In genomic region chr1:46437723-46438122, GRCh38 we compare ENCODE assay signal across 1 cellular context.
TF ChIP-seq lines count a peak whose summit lies in the region.

No MANE protein-coding gene starts in this region.

TF ChIP-seq in K562, 482 proteins besides CTCF, POLR2A, EP300 and RAD21 (continues in another document):
- TF ChIP-seq CHAMP1 (IDR thresholded peaks at IDR 0.05) (no peak), ZNF134 (CRISPR knock-in tag; conservative IDR thresholded peaks at IDR 0.05) (no peak), ZNF197 (CRISPR knock-in tag; IDR thresholded peaks at IDR 0.05; ENCODE audit: low read depth) (0 out of 2 replicates have a peak, but pooled peaks have one; percentile 33), ZNF277 (CRISPR knock-in tag; IDR thresholded peaks at IDR 0.05; ENCODE audit: borderline replicate concordance) (no peak), ETS1 (conservative IDR thresholded peaks at IDR 0.05; ENCODE audit: control insufficient read depth, low read depth, low read length) (no peak), MLLT1 (IDR thresholded peaks at IDR 0.05) (0 out of 4 replicates have a peak, but pooled peaks of 1 of the 2 experiments have one; percentile 50), HNRNPUL1 (IDR thresholded peaks at IDR 0.05; ENCODE audit: low read length) (no peak), TEAD4 (IDR thresholded peaks at IDR 0.05; ENCODE audit: low read length) (peak; percentile 77), TEAD4 (CRISPR knock-in tag; IDR thresholded peaks at IDR 0.05; ENCODE audit: borderline replicate concordance) (no peak), E2F5 (CRISPR knock-in tag; IDR thresholded peaks at IDR 0.05) (no peak), ZMIZ1 (IDR thresholded peaks at IDR 0.05; ENCODE audit: low read depth in 2 of 2, low read length in 2 of 2) (no peak), TEAD2 (tag; IDR thresholded peaks at IDR 0.05) (no peak), NCOA2 (IDR thresholded peaks at IDR 0.05; ENCODE audit: partially characterized antibody in 2 of 2) (no peak), LARP7 (IDR thresholded peaks at IDR 0.05) (no peak), CAMTA2 (CRISPR knock-in tag; conservative IDR thresholded peaks at IDR 0.05) (no peak), ZNF561 (CRISPR knock-in tag; conservative IDR thresholded peaks at IDR 0.05) (no peak), MNT (conservative IDR thresholded peaks at IDR 0.05) (peak; percentile 42 to 67; a peak in 2 of 4 replicates), RBBP5 (IDR thresholded peaks at IDR 0.05; ENCODE audit: borderline replicate concordance, insufficient read depth, low read length, poor library complexity, severe bottlenecking) (no peak), MTA1 (IDR thresholded peaks at IDR 0.05; ENCODE audit: borderline replicate concordance) (no peak), RNF2 (IDR thresholded peaks at IDR 0.05) (peak; percentile 62; the same call in 1 of the 2 replicates), GABPB1 (CRISPR knock-in tag; IDR thresholded peaks at IDR 0.05) (peak; percentile 25; the same call in 1 of the 2 replicates), RBM17 (IDR thresholded peaks at IDR 0.05; ENCODE audit: borderline replicate concordance, low read depth, low read length) (no peak), RFX7 (CRISPR knock-in tag; IDR thresholded peaks at IDR 0.05) (no peak), TAF15 (IDR thresholded peaks at IDR 0.05; ENCODE audit: low read depth, low read length) (no peak), SREBF1 (IDR thresholded peaks at IDR 0.05; ENCODE audit: borderline replicate concordance, low read depth, low read length) (no peak), SRSF1 (IDR thresholded peaks at IDR 0.05; ENCODE audit: low read depth, low read length) (no peak), RCOR1 (IDR thresholded peaks at IDR 0.05; ENCODE audit: borderline replicate concordance in 1 of 2, low read depth in 2 of 2, low read length in 2 of 2) (peak in 1 of 2 experiments; percentile 79; a peak in 2 of 4 replicates)
- TF ChIP-seq, protein P1, sequence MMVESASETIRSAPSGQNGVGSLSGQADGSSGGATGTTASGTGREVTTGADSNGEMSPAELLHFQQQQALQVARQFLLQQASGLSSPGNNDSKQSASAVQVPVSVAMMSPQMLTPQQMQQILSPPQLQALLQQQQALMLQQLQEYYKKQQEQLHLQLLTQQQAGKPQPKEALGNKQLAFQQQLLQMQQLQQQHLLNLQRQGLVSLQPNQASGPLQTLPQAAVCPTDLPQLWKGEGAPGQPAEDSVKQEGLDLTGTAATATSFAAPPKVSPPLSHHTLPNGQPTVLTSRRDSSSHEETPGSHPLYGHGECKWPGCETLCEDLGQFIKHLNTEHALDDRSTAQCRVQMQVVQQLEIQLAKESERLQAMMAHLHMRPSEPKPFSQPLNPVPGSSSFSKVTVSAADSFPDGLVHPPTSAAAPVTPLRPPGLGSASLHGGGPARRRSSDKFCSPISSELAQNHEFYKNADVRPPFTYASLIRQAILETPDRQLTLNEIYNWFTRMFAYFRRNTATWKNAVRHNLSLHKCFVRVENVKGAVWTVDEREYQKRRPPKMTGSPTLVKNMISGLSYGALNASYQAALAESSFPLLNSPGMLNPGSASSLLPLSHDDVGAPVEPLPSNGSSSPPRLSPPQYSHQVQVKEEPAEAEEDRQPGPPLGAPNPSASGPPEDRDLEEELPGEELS (CRISPR knock-in tag; IDR thresholded peaks at IDR 0.05; ENCODE audit: borderline replicate concordance): no peak
- TF ChIP-seq, protein P2, sequence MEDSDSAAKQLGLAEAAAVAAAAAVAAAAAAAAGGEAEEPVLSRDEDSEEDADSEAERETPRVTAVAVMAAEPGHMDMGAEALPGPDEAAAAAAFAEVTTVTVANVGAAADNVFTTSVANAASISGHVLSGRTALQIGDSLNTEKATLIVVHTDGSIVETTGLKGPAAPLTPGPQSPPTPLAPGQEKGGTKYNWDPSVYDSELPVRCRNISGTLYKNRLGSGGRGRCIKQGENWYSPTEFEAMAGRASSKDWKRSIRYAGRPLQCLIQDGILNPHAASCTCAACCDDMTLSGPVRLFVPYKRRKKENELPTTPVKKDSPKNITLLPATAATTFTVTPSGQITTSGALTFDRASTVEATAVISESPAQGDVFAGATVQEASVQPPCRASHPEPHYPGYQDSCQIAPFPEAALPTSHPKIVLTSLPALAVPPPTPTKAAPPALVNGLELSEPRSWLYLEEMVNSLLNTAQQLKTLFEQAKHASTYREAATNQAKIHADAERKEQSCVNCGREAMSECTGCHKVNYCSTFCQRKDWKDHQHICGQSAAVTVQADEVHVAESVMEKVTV (CRISPR knock-in tag; IDR thresholded peaks at IDR 0.05): no peak
